ENCODE assay signal across 27 cellular contexts in genomic region chr9:111803924-111804323, GRCh38. TPM values are rescaled to one million over a fixed set of nuclear protein-coding genes. Genes with fewer than 3 reads are reported as not detected.
DNase-seq lines count a peak whose midpoint lies in the region; ATAC-seq and TF ChIP-seq lines count a peak whose summit lies in the region.
"Had no signal": no experiment of that assay in that cellular context is flagged by ENCODE, and none has a peak within 500 bp of the region (broad histone marks: within the 10 kb centered on the region; RNA-seq: fewer than 3 reads in every experiment).

No MANE protein-coding gene starts in this region.

- ATAC-seq in activated CD4-positive, alpha-beta T cell treated with anti-CD3 and anti-CD28 coated beads for 36 hours: peak; percentile 86
- ATAC-seq in CD8-positive, alpha-beta T cell: peak; percentile 31

- H3K27ac Mint-ChIP-seq in activated CD4-positive, alpha-beta T cell treated with anti-CD3 and anti-CD28 coated beads for 36 hours: peak overlapping the region; percentile 69
- peak overlapping the region; percentile 1 for H3K27ac Mint-ChIP-seq in CD8-positive, alpha-beta T cell
- H3K27ac Mint-ChIP-seq in activated naive CD8-positive, alpha-beta T cell: peak overlapping the region; percentile 85
- H3K27ac Mint-ChIP-seq: activated T-helper 2 cell treated with anti-CD3 and anti-CD28 coated beads, Interferon-gamma antibody, Interleukin-2, Interleukin-4, amounts not matched to agents 10 μg/mL and 5 μg/mL and 100 μg/mL, durations not matched to agents 14 hours and 24 hours and 36 hours had no signal

- H3K4me1 ChIP-seq in CD8-positive, alpha-beta T cell (ENCODE audit: insufficient read depth, low read length): no peaks in the 10 kb centered on the region
- H3K4me1 ChIP-seq: prostate gland, transverse colon had no signal

- no peaks in the 10 kb centered on the region for H3K9me3 Mint-ChIP-seq in activated CD4-positive, alpha-beta T cell treated with anti-CD3 and anti-CD28 coated beads for 36 hours (ENCODE audit: low read depth)
- no peaks in the 10 kb centered on the region for H3K9me3 Mint-ChIP-seq in CD8-positive, alpha-beta T cell
- no peaks in the 10 kb centered on the region for H3K9me3 Mint-ChIP-seq in activated naive CD8-positive, alpha-beta T cell (ENCODE audit: low read depth)
- H3K9me3 Mint-ChIP-seq: CD8-positive, alpha-beta memory T cell had no signal

- no peaks in the 10 kb centered on the region for H3K9me3 ChIP-seq in CD8-positive, alpha-beta T cell (ENCODE audit: low read length)
- no peaks in the 10 kb centered on the region for H3K9me3 ChIP-seq in MG63
- H3K9me3 ChIP-seq: prostate gland, stomach, transverse colon had no signal

- intact Hi-C loops in activated CD4-positive, alpha-beta T cell treated with anti-CD3 and anti-CD28 coated beads for 36 hours (cut with DNase I, micrococcal nuclease): loop anchor here (1.0 to 10.0 kb wide), 2 partner anchors 93 to 111 kb away; no protein-coding TSS in a partner anchor
- intact Hi-C loops in CD8-positive, alpha-beta T cell (cut with DNase I, micrococcal nuclease): no loop called here

- H3K36me3 ChIP-seq in CD8-positive, alpha-beta T cell (ENCODE audit: insufficient read depth, low read length): no peaks in the 10 kb centered on the region
- H3K36me3 ChIP-seq in MG63: no peaks in the 10 kb centered on the region
- H3K36me3 ChIP-seq: cardiac muscle cell, prostate gland, stomach, transverse colon had no signal

- no peaks in the 10 kb centered on the region for H3K27me3 ChIP-seq in CD8-positive, alpha-beta T cell (ENCODE audit: insufficient read depth, low read length)
- H3K27me3 ChIP-seq in MG63: no peaks in the 10 kb centered on the region
- H3K27me3 ChIP-seq: cardiac muscle cell, stomach, transverse colon had no signal

- DNase-seq in activated CD4-positive, alpha-beta T cell treated with anti-CD3 and anti-CD28 coated beads for 36 hours: peak; percentile 51
- DNase-seq in activated CD4-positive, alpha-beta T cell treated with anti-CD3 and anti-CD28 coated beads for 4 hours: no peak
- no peak for DNase-seq in CD8-positive, alpha-beta T cell
- DNase-seq in GM20000 (ENCODE audit: low spot score) (peak; percentile 41), RWPE1 (ENCODE audit: low spot score) (no peak), NCI-H1048 (lab: John Stamatoyannopoulos, UW) (no peak), MG63 (no peak)
- DNase-seq: 8988T; anterior cingulate cortex; CD8-positive, alpha-beta memory T cell; cortex of kidney; KBM-7; kidney glomerular epithelial cell; NCI-H1694; NCI-H526 treated with DMSO at 0.1 percent for 48 hours; stomach; transverse colon had no signal

- no peak overlapping the region for H3K27ac ChIP-seq in CD8-positive, alpha-beta T cell (ENCODE audit: low read depth, low read length)
- no peak overlapping the region for H3K27ac ChIP-seq in RWPE1
- H3K27ac ChIP-seq: cardiac muscle cell, prostate gland, skin epidermis, transverse colon, VCaP had no signal

- CTCF ChIA-PET in activated CD4-positive, alpha-beta T cell treated with anti-CD3 and anti-CD28 coated beads for 36 hours (lab: Charles Lee): interaction anchor here (1.0 kb wide), 1 partner anchor 271 kb away, joined by 3 read pairs; no protein-coding TSS in a partner anchor
- CTCF ChIA-PET in CD8-positive, alpha-beta T cell (lab: Charles Lee): no interaction called here
- CTCF ChIA-PET in RWPE1 (lab: Yijun Ruan, JAX): no interaction called here

- no peaks in the 10 kb centered on the region for H3K36me3 Mint-ChIP-seq in activated CD4-positive, alpha-beta T cell treated with anti-CD3 and anti-CD28 coated beads for 36 hours (ENCODE audit: low read depth)
- no peaks in the 10 kb centered on the region for H3K36me3 Mint-ChIP-seq in CD8-positive, alpha-beta T cell
- peaks cover 3% of the 10 kb centered on the region for H3K36me3 Mint-ChIP-seq in activated naive CD8-positive, alpha-beta T cell

- POLR2A ChIA-PET in activated CD4-positive, alpha-beta T cell treated with anti-CD3 and anti-CD28 coated beads for 36 hours (lab: Charles Lee): interaction anchor here (0.8 kb wide), 1 partner anchor 112 kb away, joined by 3 read pairs; no protein-coding TSS in a partner anchor
- POLR2A ChIA-PET in CD8-positive, alpha-beta T cell (lab: Charles Lee): no interaction called here
- POLR2A ChIA-PET in RWPE1 (lab: Yijun Ruan, JAX; ENCODE audit: low non-redundant PET): no interaction called here

- H3K4me3 ChIP-seq in CD8-positive, alpha-beta T cell (ENCODE audit: low read depth, low read length): no peak overlapping the region
- H3K4me3 ChIP-seq in MG63: no peak overlapping the region
- H3K4me3 ChIP-seq: cardiac muscle cell, prostate gland, skin epidermis, stomach, transverse colon had no signal

- H3K4me1 Mint-ChIP-seq in activated CD4-positive, alpha-beta T cell treated with anti-CD3 and anti-CD28 coated beads for 36 hours: peaks cover 30% of the 10 kb centered on the region
- peaks cover 11% of the 10 kb centered on the region for H3K4me1 Mint-ChIP-seq in CD8-positive, alpha-beta T cell (ENCODE audit: low read depth)
- H3K4me1 Mint-ChIP-seq in activated naive CD8-positive, alpha-beta T cell (ENCODE audit: low read depth): peaks cover 35% of the 10 kb centered on the region

- H3K4me3 Mint-ChIP-seq in activated CD4-positive, alpha-beta T cell treated with anti-CD3 and anti-CD28 coated beads for 36 hours: peak overlapping the region; percentile 4
- no peak overlapping the region for H3K4me3 Mint-ChIP-seq in CD8-positive, alpha-beta T cell
- H3K4me3 Mint-ChIP-seq in activated naive CD8-positive, alpha-beta T cell: peak overlapping the region; percentile 67
- H3K4me3 Mint-ChIP-seq: CD8-positive, alpha-beta memory T cell had no signal

- TF ChIP-seq CTCF in CD8-positive, alpha-beta T cell (IDR thresholded peaks at IDR 0.05): no peak
- TF ChIP-seq CTCF in GM20000 (IDR thresholded peaks at IDR 0.05; ENCODE audit: extremely low read depth, missing control alignments) (no peak), RWPE1 (conservative IDR thresholded peaks at IDR 0.05; ENCODE audit: low read depth) (no peak)

- no peaks in the 10 kb centered on the region for H3K27me3 Mint-ChIP-seq in activated CD4-positive, alpha-beta T cell treated with anti-CD3 and anti-CD28 coated beads for 36 hours
- H3K27me3 Mint-ChIP-seq in CD8-positive, alpha-beta T cell (ENCODE audit: low read depth): no peaks in the 10 kb centered on the region
- H3K27me3 Mint-ChIP-seq in activated naive CD8-positive, alpha-beta T cell: no peaks in the 10 kb centered on the region

RNA-seq across cellular contexts. Expression of gene SHOC1, which starts 9.2 kb away (rescaled TPM):
- total RNA-seq in activated CD4-positive, alpha-beta T cell treated with anti-CD3 and anti-CD28 coated beads for 36 hours: not detected
- not detected for total RNA-seq in CD8-positive, alpha-beta T cell
- total RNA-seq in MG63 (2014; rRNA removed; shearing (Covaris generic); ENCODE audit: low replicate concordance): not detected in 2 replicates
- total RNA-seq: activated CD8-positive, alpha-beta memory T cell treated with anti-CD3 and anti-CD28 coated beads for 36 hours; activated T-helper 2 cell treated with anti-CD3 and anti-CD28 coated beads, Interferon-gamma antibody, Interleukin-2, Interleukin-4, amounts not matched to agents 10 μg/mL and 5 μg/mL and 100 μg/mL, durations not matched to agents 14 hours and 24 hours and 36 hours; cardiac muscle cell; CD8-positive, alpha-beta memory T cell; HT1080; lung microvascular endothelial cell; RPMI7951; transverse colon had no signal

Comparison
In these comparisons a context has a peak if more than half of its experiments do, and no peak if none do; other contexts are left out.
1. DNase-seq: peak in activated CD4-positive, alpha-beta T cell treated with anti-CD3 and anti-CD28 coated beads for 36 hours (single experiment) and GM20000 (single experiment); none in activated CD4-positive, alpha-beta T cell treated with anti-CD3 and anti-CD28 coated beads for 4 hours (0 of 2), CD8-positive, alpha-beta T cell (0 of 7), RWPE1 (single experiment), NCI-H1048 (single experiment) and MG63 (single experiment).
2. H3K27ac Mint-ChIP-seq: peak in every context shown above with its lines; median percentile 85 in activated naive CD8-positive, alpha-beta T cell; 69 in activated CD4-positive, alpha-beta T cell treated with anti-CD3 and anti-CD28 coated beads for 36 hours; 1 in CD8-positive, alpha-beta T cell.
3. intact Hi-C loops: an anchor here in activated CD4-positive, alpha-beta T cell treated with anti-CD3 and anti-CD28 coated beads for 36 hours (1.0 to 10.0 kb wide); none called in CD8-positive, alpha-beta T cell.